Comparison of ENCODE assay signal across 1 cellular context in genomic region chr2:46914578-46915230, GRCh38.
TF ChIP-seq lines count a peak whose summit lies in the region.

No MANE protein-coding gene starts in this region.

TF ChIP-seq in K562, 482 proteins besides CTCF, POLR2A, EP300 and RAD21 (continues in another document):
- TF ChIP-seq FOXO4 (CRISPR knock-in tag; IDR thresholded peaks at IDR 0.05) = no peak
- TF ChIP-seq HINFP (tag; conservative IDR thresholded peaks at IDR 0.05; ENCODE audit: low read depth) = no peak
- TF ChIP-seq TFAP4 (CRISPR knock-in tag; IDR thresholded peaks at IDR 0.05; ENCODE audit: borderline replicate concordance) = no peak
- no peak; a peak in 1 of 3 replicates for TF ChIP-seq CBX3 (IDR thresholded peaks at IDR 0.05; ENCODE audit: borderline replicate concordance in 1 of 2, low read length in 2 of 2)
- no peak for TF ChIP-seq ZC3H4 (CRISPR knock-in tag; IDR thresholded peaks at IDR 0.05; ENCODE audit: borderline replicate concordance)
- no peak for TF ChIP-seq RFX7 (CRISPR knock-in tag; IDR thresholded peaks at IDR 0.05)
- no peak for TF ChIP-seq PHF20 (IDR thresholded peaks at IDR 0.05; ENCODE audit: partially characterized antibody)
- TF ChIP-seq ZNF23 (CRISPR knock-in tag; IDR thresholded peaks at IDR 0.05) = no peak
- TF ChIP-seq ZBTB26 (CRISPR knock-in tag; IDR thresholded peaks at IDR 0.05) = no peak
- TF ChIP-seq PATZ1 (CRISPR knock-in tag; IDR thresholded peaks at IDR 0.05; ENCODE audit: borderline replicate concordance) = no peak
- no peak for TF ChIP-seq ZNF830 (CRISPR knock-in tag; IDR thresholded peaks at IDR 0.05)
- TF ChIP-seq ZBTB43 (CRISPR knock-in tag; IDR thresholded peaks at IDR 0.05) = no peak
- no peak for TF ChIP-seq KHSRP (IDR thresholded peaks at IDR 0.05)
- 0 out of 2 replicates have a peak, but pooled peaks have one; percentile 8 for TF ChIP-seq BHLHE40 (IDR thresholded peaks at IDR 0.05; ENCODE audit: low read length)
- no peak for TF ChIP-seq RBM17 (IDR thresholded peaks at IDR 0.05; ENCODE audit: borderline replicate concordance, low read depth, low read length)
- TF ChIP-seq IRF9 (tag; IDR thresholded peaks at IDR 0.05) = no peak
- no peak for TF ChIP-seq ETV6 (IDR thresholded peaks at IDR 0.05; ENCODE audit: borderline replicate concordance in 1 of 2, low read depth in 2 of 2, low read length in 1 of 2)
- TF ChIP-seq ETV6 (CRISPR knock-in tag; IDR thresholded peaks at IDR 0.05; ENCODE audit: borderline replicate concordance) = no peak
- TF ChIP-seq ASH1L (IDR thresholded peaks at IDR 0.05; ENCODE audit: borderline replicate concordance, low read depth, partially characterized antibody) = no peak
- TF ChIP-seq TSC22D4 (tag; IDR thresholded peaks at IDR 0.05) = no peak
- TF ChIP-seq SP1 (CRISPR knock-in tag; IDR thresholded peaks at IDR 0.05) = no peak
- no peak for TF ChIP-seq TRIM25 (IDR thresholded peaks at IDR 0.05; ENCODE audit: borderline replicate concordance)
- peak; percentile 95 for TF ChIP-seq TOE1 (IDR thresholded peaks at IDR 0.05; ENCODE audit: borderline replicate concordance)
- TF ChIP-seq TOE1 (CRISPR knock-in tag; IDR thresholded peaks at IDR 0.05; ENCODE audit: borderline replicate concordance, low read depth) = no peak
- 0 out of 2 replicates have a peak, but pooled peaks have one; percentile 4 for TF ChIP-seq GABPB1 (CRISPR knock-in tag; IDR thresholded peaks at IDR 0.05)
- no peak for TF ChIP-seq ZFP30 (CRISPR knock-in tag; IDR thresholded peaks at IDR 0.05; ENCODE audit: borderline replicate concordance)
- TF ChIP-seq SMARCA5 (IDR thresholded peaks at IDR 0.05) = no peak
- TF ChIP-seq POLR2B (IDR thresholded peaks at IDR 0.05; ENCODE audit: low read depth, partially characterized antibody) = no peak
- no peak for TF ChIP-seq E2F4 (CRISPR knock-in tag; IDR thresholded peaks at IDR 0.05; ENCODE audit: low read depth)
- no peak for TF ChIP-seq ZNF165 (CRISPR knock-in tag; IDR thresholded peaks at IDR 0.05; ENCODE audit: borderline replicate concordance)
- no peak for TF ChIP-seq HMGXB4 (CRISPR knock-in tag; IDR thresholded peaks at IDR 0.05)
- TF ChIP-seq GABPB2 (CRISPR knock-in tag; conservative IDR thresholded peaks at IDR 0.05) = no peak
- TF ChIP-seq REST (CRISPR knock-in tag; IDR thresholded peaks at IDR 0.05; ENCODE audit: low read depth) = no peak
- no peak for TF ChIP-seq ZFPM2 (CRISPR knock-in tag; IDR thresholded peaks at IDR 0.05)
- TF ChIP-seq PRDM10 (IDR thresholded peaks at IDR 0.05; ENCODE audit: partially characterized antibody) = peak; percentile 11
- TF ChIP-seq ETS2 (tag; IDR thresholded peaks at IDR 0.05; ENCODE audit: borderline replicate concordance, poor library complexity, severe bottlenecking) = no peak
